ENCODE assay signal across 1 cellular context in genomic region chr19:2269244-2270156, GRCh38.
TF ChIP-seq lines count a peak whose summit lies in the region.

No MANE protein-coding gene starts in this region.

TF ChIP-seq in HepG2, 621 proteins besides CTCF, POLR2A, EP300 and RAD21 (continued from another document and continues in another):
- TF ChIP-seq, protein P1, sequence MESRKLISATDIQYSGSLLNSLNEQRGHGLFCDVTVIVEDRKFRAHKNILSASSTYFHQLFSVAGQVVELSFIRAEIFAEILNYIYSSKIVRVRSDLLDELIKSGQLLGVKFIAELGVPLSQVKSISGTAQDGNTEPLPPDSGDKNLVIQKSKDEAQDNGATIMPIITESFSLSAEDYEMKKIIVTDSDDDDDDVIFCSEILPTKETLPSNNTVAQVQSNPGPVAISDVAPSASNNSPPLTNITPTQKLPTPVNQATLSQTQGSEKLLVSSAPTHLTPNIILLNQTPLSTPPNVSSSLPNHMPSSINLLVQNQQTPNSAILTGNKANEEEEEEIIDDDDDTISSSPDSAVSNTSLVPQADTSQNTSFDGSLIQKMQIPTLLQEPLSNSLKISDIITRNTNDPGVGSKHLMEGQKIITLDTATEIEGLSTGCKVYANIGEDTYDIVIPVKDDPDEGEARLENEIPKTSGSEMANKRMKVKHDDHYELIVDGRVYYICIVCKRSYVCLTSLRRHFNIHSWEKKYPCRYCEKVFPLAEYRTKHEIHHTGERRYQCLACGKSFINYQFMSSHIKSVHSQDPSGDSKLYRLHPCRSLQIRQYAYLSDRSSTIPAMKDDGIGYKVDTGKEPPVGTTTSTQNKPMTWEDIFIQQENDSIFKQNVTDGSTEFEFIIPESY (CRISPR knock-in tag; IDR thresholded peaks at IDR 0.05), result peak; percentile 23; the same call in 1 of the 2 replicates
- TF ChIP-seq ZNF232 (CRISPR knock-in tag; IDR thresholded peaks at IDR 0.05; ENCODE audit: borderline replicate concordance), result peak; percentile 91; the same call in 1 of the 2 replicates
- no peak for TF ChIP-seq ZNF672 (CRISPR knock-in tag; IDR thresholded peaks at IDR 0.05)
- TF ChIP-seq KLF16 (CRISPR knock-in tag; IDR thresholded peaks at IDR 0.05), result peak in 1 of 2 experiments; percentile 93; a peak in 2 of 4 replicates
- TF ChIP-seq ZKSCAN5 (CRISPR knock-in tag; IDR thresholded peaks at IDR 0.05), result 0 out of 2 replicates have a peak, but pooled peaks have one; percentile 20
- TF ChIP-seq SNAI1 (CRISPR knock-in tag; IDR thresholded peaks at IDR 0.05; ENCODE audit: borderline replicate concordance), result peak; percentile 69; the same call in 1 of the 2 replicates
- TF ChIP-seq, protein P2, sequence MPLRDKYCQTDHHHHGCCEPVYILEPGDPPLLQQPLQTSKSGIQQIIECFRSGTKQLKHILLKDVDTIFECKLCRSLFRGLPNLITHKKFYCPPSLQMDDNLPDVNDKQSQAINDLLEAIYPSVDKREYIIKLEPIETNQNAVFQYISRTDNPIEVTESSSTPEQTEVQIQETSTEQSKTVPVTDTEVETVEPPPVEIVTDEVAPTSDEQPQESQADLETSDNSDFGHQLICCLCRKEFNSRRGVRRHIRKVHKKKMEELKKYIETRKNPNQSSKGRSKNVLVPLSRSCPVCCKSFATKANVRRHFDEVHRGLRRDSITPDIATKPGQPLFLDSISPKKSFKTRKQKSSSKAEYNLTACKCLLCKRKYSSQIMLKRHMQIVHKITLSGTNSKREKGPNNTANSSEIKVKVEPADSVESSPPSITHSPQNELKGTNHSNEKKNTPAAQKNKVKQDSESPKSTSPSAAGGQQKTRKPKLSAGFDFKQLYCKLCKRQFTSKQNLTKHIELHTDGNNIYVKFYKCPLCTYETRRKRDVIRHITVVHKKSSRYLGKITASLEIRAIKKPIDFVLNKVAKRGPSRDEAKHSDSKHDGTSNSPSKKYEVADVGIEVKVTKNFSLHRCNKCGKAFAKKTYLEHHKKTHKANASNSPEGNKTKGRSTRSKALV (CRISPR knock-in tag; IDR thresholded peaks at IDR 0.05), result peak; percentile 52; the same call in 1 of the 2 replicates
- TF ChIP-seq GATAD1 (CRISPR knock-in tag; IDR thresholded peaks at IDR 0.05), result peak; percentile 68
- TF ChIP-seq, protein P3, sequence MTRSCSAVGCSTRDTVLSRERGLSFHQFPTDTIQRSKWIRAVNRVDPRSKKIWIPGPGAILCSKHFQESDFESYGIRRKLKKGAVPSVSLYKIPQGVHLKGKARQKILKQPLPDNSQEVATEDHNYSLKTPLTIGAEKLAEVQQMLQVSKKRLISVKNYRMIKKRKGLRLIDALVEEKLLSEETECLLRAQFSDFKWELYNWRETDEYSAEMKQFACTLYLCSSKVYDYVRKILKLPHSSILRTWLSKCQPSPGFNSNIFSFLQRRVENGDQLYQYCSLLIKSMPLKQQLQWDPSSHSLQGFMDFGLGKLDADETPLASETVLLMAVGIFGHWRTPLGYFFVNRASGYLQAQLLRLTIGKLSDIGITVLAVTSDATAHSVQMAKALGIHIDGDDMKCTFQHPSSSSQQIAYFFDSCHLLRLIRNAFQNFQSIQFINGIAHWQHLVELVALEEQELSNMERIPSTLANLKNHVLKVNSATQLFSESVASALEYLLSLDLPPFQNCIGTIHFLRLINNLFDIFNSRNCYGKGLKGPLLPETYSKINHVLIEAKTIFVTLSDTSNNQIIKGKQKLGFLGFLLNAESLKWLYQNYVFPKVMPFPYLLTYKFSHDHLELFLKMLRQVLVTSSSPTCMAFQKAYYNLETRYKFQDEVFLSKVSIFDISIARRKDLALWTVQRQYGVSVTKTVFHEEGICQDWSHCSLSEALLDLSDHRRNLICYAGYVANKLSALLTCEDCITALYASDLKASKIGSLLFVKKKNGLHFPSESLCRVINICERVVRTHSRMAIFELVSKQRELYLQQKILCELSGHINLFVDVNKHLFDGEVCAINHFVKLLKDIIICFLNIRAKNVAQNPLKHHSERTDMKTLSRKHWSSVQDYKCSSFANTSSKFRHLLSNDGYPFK (CRISPR knock-in tag; IDR thresholded peaks at IDR 0.05; ENCODE audit: borderline replicate concordance), result peak; percentile 64; the same call in 1 of the 2 replicates
- peak; percentile 60; the same call in 1 of the 2 replicates for TF ChIP-seq ZBTB7B (CRISPR knock-in tag; IDR thresholded peaks at IDR 0.05)
- no peak for TF ChIP-seq ARNT (IDR thresholded peaks at IDR 0.05)
- TF ChIP-seq NRL (CRISPR knock-in tag; IDR thresholded peaks at IDR 0.05; ENCODE audit: borderline replicate concordance), result peak; percentile 67; the same call in 1 of the 2 replicates
- TF ChIP-seq SMYD3 (CRISPR knock-in tag; IDR thresholded peaks at IDR 0.05), result no peak
- 0 out of 2 replicates have a peak, but pooled peaks have one; percentile 52 for TF ChIP-seq ZNF224 (CRISPR knock-in tag; IDR thresholded peaks at IDR 0.05)
- TF ChIP-seq SMC3 (IDR thresholded peaks at IDR 0.05; ENCODE audit: low read length), result no peak
- TF ChIP-seq SIX4 (CRISPR knock-in tag; IDR thresholded peaks at IDR 0.05), result 0 out of 2 replicates have a peak, but pooled peaks have one; percentile 40
- TF ChIP-seq E2F5 (CRISPR knock-in tag; conservative IDR thresholded peaks at IDR 0.05), result peak; percentile 61; the same call in 1 of the 2 replicates
- no peak for TF ChIP-seq ZNF720 (CRISPR knock-in tag; IDR thresholded peaks at IDR 0.05)
- TF ChIP-seq, protein P4, sequence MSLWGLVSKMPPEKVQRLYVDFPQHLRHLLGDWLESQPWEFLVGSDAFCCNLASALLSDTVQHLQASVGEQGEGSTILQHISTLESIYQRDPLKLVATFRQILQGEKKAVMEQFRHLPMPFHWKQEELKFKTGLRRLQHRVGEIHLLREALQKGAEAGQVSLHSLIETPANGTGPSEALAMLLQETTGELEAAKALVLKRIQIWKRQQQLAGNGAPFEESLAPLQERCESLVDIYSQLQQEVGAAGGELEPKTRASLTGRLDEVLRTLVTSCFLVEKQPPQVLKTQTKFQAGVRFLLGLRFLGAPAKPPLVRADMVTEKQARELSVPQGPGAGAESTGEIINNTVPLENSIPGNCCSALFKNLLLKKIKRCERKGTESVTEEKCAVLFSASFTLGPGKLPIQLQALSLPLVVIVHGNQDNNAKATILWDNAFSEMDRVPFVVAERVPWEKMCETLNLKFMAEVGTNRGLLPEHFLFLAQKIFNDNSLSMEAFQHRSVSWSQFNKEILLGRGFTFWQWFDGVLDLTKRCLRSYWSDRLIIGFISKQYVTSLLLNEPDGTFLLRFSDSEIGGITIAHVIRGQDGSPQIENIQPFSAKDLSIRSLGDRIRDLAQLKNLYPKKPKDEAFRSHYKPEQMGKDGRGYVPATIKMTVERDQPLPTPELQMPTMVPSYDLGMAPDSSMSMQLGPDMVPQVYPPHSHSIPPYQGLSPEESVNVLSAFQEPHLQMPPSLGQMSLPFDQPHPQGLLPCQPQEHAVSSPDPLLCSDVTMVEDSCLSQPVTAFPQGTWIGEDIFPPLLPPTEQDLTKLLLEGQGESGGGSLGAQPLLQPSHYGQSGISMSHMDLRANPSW (CRISPR knock-in tag; IDR thresholded peaks at IDR 0.05; ENCODE audit: borderline replicate concordance), result 0 out of 2 replicates have a peak, but pooled peaks have one; percentile 61
- TF ChIP-seq CBFB (CRISPR knock-in tag; IDR thresholded peaks at IDR 0.05), result peak; percentile 73
- TF ChIP-seq AGO2 (optimal IDR thresholded peaks at IDR 0.05; ENCODE audit: low read depth, low read length), result peak; percentile 94
- no peak for TF ChIP-seq FOXJ3 (CRISPR knock-in tag; IDR thresholded peaks at IDR 0.05; ENCODE audit: borderline replicate concordance)
- TF ChIP-seq ZNF709 (CRISPR knock-in tag; IDR thresholded peaks at IDR 0.05), result peak; percentile 91; the same call in 1 of the 2 replicates
- TF ChIP-seq FOXA1 (IDR thresholded peaks at IDR 0.05), result no peak
- TF ChIP-seq FOXA1 (CRISPR knock-in tag; IDR thresholded peaks at IDR 0.05), result no peak
- TF ChIP-seq, protein P5, sequence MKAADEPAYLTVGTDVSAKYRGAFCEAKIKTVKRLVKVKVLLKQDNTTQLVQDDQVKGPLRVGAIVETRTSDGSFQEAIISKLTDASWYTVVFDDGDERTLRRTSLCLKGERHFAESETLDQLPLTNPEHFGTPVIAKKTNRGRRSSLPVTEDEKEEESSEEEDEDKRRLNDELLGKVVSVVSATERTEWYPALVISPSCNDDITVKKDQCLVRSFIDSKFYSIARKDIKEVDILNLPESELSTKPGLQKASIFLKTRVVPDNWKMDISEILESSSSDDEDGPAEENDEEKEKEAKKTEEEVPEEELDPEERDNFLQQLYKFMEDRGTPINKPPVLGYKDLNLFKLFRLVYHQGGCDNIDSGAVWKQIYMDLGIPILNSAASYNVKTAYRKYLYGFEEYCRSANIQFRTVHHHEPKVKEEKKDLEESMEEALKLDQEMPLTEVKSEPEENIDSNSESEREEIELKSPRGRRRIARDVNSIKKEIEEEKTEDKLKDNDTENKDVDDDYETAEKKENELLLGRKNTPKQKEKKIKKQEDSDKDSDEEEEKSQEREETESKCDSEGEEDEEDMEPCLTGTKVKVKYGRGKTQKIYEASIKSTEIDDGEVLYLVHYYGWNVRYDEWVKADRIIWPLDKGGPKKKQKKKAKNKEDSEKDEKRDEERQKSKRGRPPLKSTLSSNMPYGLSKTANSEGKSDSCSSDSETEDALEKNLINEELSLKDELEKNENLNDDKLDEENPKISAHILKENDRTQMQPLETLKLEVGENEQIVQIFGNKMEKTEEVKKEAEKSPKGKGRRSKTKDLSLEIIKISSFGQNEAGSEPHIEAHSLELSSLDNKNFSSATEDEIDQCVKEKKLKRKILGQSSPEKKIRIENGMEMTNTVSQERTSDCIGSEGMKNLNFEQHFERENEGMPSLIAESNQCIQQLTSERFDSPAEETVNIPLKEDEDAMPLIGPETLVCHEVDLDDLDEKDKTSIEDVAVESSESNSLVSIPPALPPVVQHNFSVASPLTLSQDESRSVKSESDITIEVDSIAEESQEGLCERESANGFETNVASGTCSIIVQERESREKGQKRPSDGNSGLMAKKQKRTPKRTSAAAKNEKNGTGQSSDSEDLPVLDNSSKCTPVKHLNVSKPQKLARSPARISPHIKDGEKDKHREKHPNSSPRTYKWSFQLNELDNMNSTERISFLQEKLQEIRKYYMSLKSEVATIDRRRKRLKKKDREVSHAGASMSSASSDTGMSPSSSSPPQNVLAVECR (CRISPR knock-in tag; IDR thresholded peaks at IDR 0.05; ENCODE audit: borderline replicate concordance), result peak; percentile 74
- peak; percentile 78; the same call in 1 of the 3 replicates for TF ChIP-seq MXI1 (IDR thresholded peaks at IDR 0.05; ENCODE audit: borderline replicate concordance, low read depth, low read length)
- TF ChIP-seq RBM39 (IDR thresholded peaks at IDR 0.05; ENCODE audit: low read depth, low read length, poor library complexity, severe bottlenecking), result peak; percentile 100
- TF ChIP-seq SKIL (CRISPR knock-in tag; IDR thresholded peaks at IDR 0.05; ENCODE audit: borderline replicate concordance), result no peak
- TF ChIP-seq NR3C1 (CRISPR knock-in tag; IDR thresholded peaks at IDR 0.05), result no peak
- peak; percentile 91 for TF ChIP-seq ZNF878 (CRISPR knock-in tag; IDR thresholded peaks at IDR 0.05)
- peak; percentile 42; the same call in 1 of the 2 replicates for TF ChIP-seq PHF8 (CRISPR knock-in tag; IDR thresholded peaks at IDR 0.05)
- TF ChIP-seq SOX5 (CRISPR knock-in tag; IDR thresholded peaks at IDR 0.05; ENCODE audit: borderline replicate concordance), result 0 out of 2 replicates have a peak, but pooled peaks have one; percentile 28
- peak; percentile 71; the same call in 1 of the 2 replicates for TF ChIP-seq ZNF431 (CRISPR knock-in tag; IDR thresholded peaks at IDR 0.05; ENCODE audit: borderline replicate concordance, low read depth)
- TF ChIP-seq ESRRA (CRISPR knock-in tag; IDR thresholded peaks at IDR 0.05; ENCODE audit: low read depth), result no peak
- no peak for TF ChIP-seq FOSL1 (CRISPR knock-in tag; IDR thresholded peaks at IDR 0.05; ENCODE audit: borderline replicate concordance)
- no peak for TF ChIP-seq PCBP1 (IDR thresholded peaks at IDR 0.05; ENCODE audit: borderline replicate concordance, low read depth, low read length)
- peak; percentile 16; the same call in 1 of the 2 replicates for TF ChIP-seq FOXP4 (CRISPR knock-in tag; IDR thresholded peaks at IDR 0.05)
- peak; percentile 86 for TF ChIP-seq ZNF891 (CRISPR knock-in tag; IDR thresholded peaks at IDR 0.05)
- no peak for TF ChIP-seq CC2D1A (CRISPR knock-in tag; IDR thresholded peaks at IDR 0.05)
- TF ChIP-seq CERS6 (CRISPR knock-in tag; IDR thresholded peaks at IDR 0.05), result no peak
- no peak for TF ChIP-seq SNRNP70 (IDR thresholded peaks at IDR 0.05; ENCODE audit: low read depth, low read length)
